ENCODE assay signal across 10 cellular contexts in genomic region chr2:215657844-215658243, GRCh38.
DNase-seq lines count a peak whose midpoint lies in the region; ATAC-seq and TF ChIP-seq lines count a peak whose summit lies in the region.
"Had no signal": no experiment of that assay in that cellular context is flagged by ENCODE, and none has a peak within 500 bp of the region (broad histone marks: within the 10 kb centered on the region; RNA-seq: fewer than 3 reads in every experiment).

No MANE protein-coding gene starts in this region.

- DNase-seq in HK-2 (ENCODE audit: unreplicated experiment) (peak; percentile 24), astrocyte of the spinal cord (ENCODE audit: low read depth, low spot score) (peak; percentile 97), islet precursor cell (peak; percentile 67), superior temporal gyrus (ENCODE audit: extremely low spot score) (peak; percentile 44), NCI-H187 treated with DMSO at 0.1 percent for 48 hours (lab: John Stamatoyannopoulos, UW) (no peak)
- DNase-seq: naive B cell, WERI-Rb-1 had no signal

- TF ChIP-seq CTCF in astrocyte of the spinal cord (IDR thresholded peaks at IDR 0.05; ENCODE audit: low read depth, low read length) = no peak

- no peak overlapping the region for H3K4me3 ChIP-seq in astrocyte of the spinal cord (ENCODE audit: low read depth, low read length)

- in situ Hi-C loops in astrocyte of the spinal cord (cut with HindIII; ENCODE audit: low sequenced_read_pairs) = no loop called here

- no peak for ATAC-seq in HG03378 (IDR thresholded peaks at IDR 0.05; ENCODE audit: unreplicated experiment)
- ATAC-seq in HG02678 (IDR thresholded peaks at IDR 0.05; ENCODE audit: unreplicated experiment) = no peak
- no peak for ATAC-seq in HG03159 (IDR thresholded peaks at IDR 0.05; ENCODE audit: unreplicated experiment)
